9 cellular contexts compared by ENCODE assay signal in genomic region chr5:74382864-74383618, GRCh38.
DNase-seq lines count a peak whose midpoint lies in the region; ATAC-seq and TF ChIP-seq lines count a peak whose summit lies in the region.
"Had no signal": no experiment of that assay in that cellular context is flagged by ENCODE, and none has a peak within 500 bp of the region (broad histone marks: within the 10 kb centered on the region; RNA-seq: fewer than 3 reads in every experiment).

No MANE protein-coding gene starts in this region.

- WGBS in GM23248 (ENCODE audit: low coverage in 1 of 2, low lambda C conversion rate in 2 of 2, missing lambda C conversion rate in 2 of 2), 2 experiments: 7 to 10% methylated on average over 5 of the region's 5 CpGs
- WGBS in heart left ventricle, 4 donors: 26 to 40% (median 29%) methylated on average over 5 of the region's 5 CpGs
- WGBS in sigmoid colon, 2 donors: 70 to 75% methylated on average over 5 of the region's 5 CpGs

- H3K27me3 ChIP-seq in GM23248 (replicated peaks; ENCODE audit: insufficient read depth) (no peaks in the 10 kb centered on the region), adipocyte (replicated peaks; ENCODE audit: control insufficient read depth, insufficient read depth, low read length) (no peaks in the 10 kb centered on the region), heart left ventricle (no peaks in the 10 kb centered on the region), sigmoid colon (no peaks in the 10 kb centered on the region)

- H3K36me3 ChIP-seq in GM23248 (ENCODE audit: low read depth) (no peaks in the 10 kb centered on the region), adipocyte (ENCODE audit: control insufficient read depth, insufficient read depth, low read length, severe bottlenecking) (no peaks in the 10 kb centered on the region), heart left ventricle (no peaks in the 10 kb centered on the region), sigmoid colon (no peaks in the 10 kb centered on the region)

- H3K36me3 Mint-ChIP-seq in activated CD4-positive, alpha-beta T cell treated with anti-CD3 and anti-CD28 coated beads, Interleukin-2, amount 10 ng/mL, durations not matched to agents 7 days and 5 days (ENCODE audit: low read depth): no peaks in the 10 kb centered on the region
- H3K36me3 Mint-ChIP-seq in activated CD8-positive, alpha-beta T cell treated with anti-CD3 and anti-CD28 coated beads, Interleukin-2, amount 10 ng/mL, durations not matched to agents 7 days and 5 days (ENCODE audit: low read depth): no peaks in the 10 kb centered on the region
- H3K36me3 Mint-ChIP-seq: activated naive CD8-positive, alpha-beta T cell had no signal

- no peak for TF ChIP-seq POLR2A in heart left ventricle (IDR thresholded peaks at IDR 0.05)
- no peak for TF ChIP-seq POLR2A in sigmoid colon (IDR thresholded peaks at IDR 0.05)

- H3K27ac Mint-ChIP-seq in activated CD4-positive, alpha-beta T cell treated with anti-CD3 and anti-CD28 coated beads, Interleukin-2, amount 10 ng/mL, durations not matched to agents 7 days and 5 days: no peak overlapping the region
- no peak overlapping the region for H3K27ac Mint-ChIP-seq in activated CD8-positive, alpha-beta T cell treated with anti-CD3 and anti-CD28 coated beads, Interleukin-2, amount 10 ng/mL, durations not matched to agents 7 days and 5 days
- H3K27ac Mint-ChIP-seq: activated naive CD8-positive, alpha-beta T cell had no signal

- no peak overlapping the region for H2AFZ ChIP-seq in GM23248

- TF ChIP-seq CTCF in heart left ventricle (IDR thresholded peaks at IDR 0.05) (no peak), sigmoid colon (IDR thresholded peaks at IDR 0.05) (no peak)

- POLR2A ChIA-PET in activated CD4-positive, alpha-beta T cell treated with anti-CD3 and anti-CD28 coated beads, Interleukin-2, amount 10 ng/mL, durations not matched to agents 7 days and 5 days (lab: Charles Lee): no interaction called here
- POLR2A ChIA-PET in activated CD8-positive, alpha-beta T cell treated with anti-CD3 and anti-CD28 coated beads, Interleukin-2, amount 10 ng/mL, durations not matched to agents 7 days and 5 days (lab: Charles Lee): no interaction called here

- no peaks in the 10 kb centered on the region for H4K20me1 ChIP-seq in GM23248 (ENCODE audit: insufficient read depth)

- H3K27ac ChIP-seq in GM23248: peak overlapping the region; percentile 23
- H3K27ac ChIP-seq in heart left ventricle: peak overlapping the region; percentile 31 to 90 (median 70)
- H3K27ac ChIP-seq in sigmoid colon: peak overlapping the region in 3 of 4 donors; percentile 11 to 54 (median 31)

- H3K9ac ChIP-seq in GM23248 (no peak overlapping the region), adipocyte (ENCODE audit: low read length) (peak overlapping the region; percentile 15)

- H3K9me3 Mint-ChIP-seq in activated CD4-positive, alpha-beta T cell treated with anti-CD3 and anti-CD28 coated beads, Interleukin-2, amount 10 ng/mL, durations not matched to agents 7 days and 5 days: no peaks in the 10 kb centered on the region
- no peaks in the 10 kb centered on the region for H3K9me3 Mint-ChIP-seq in activated CD8-positive, alpha-beta T cell treated with anti-CD3 and anti-CD28 coated beads, Interleukin-2, amount 10 ng/mL, durations not matched to agents 7 days and 5 days (ENCODE audit: insufficient read depth)

- H3K27me3 Mint-ChIP-seq in activated CD4-positive, alpha-beta T cell treated with anti-CD3 and anti-CD28 coated beads, Interleukin-2, amount 10 ng/mL, durations not matched to agents 7 days and 5 days: peaks cover 13% of the 10 kb centered on the region
- H3K27me3 Mint-ChIP-seq in activated CD8-positive, alpha-beta T cell treated with anti-CD3 and anti-CD28 coated beads, Interleukin-2, amount 10 ng/mL, durations not matched to agents 7 days and 5 days (ENCODE audit: low read depth): peaks cover 5% of the 10 kb centered on the region

- no peak overlapping the region for H3K4me3 ChIP-seq in GM23248
- peak overlapping the region; percentile 11 for H3K4me3 ChIP-seq in adipocyte (ENCODE audit: low read length)
- H3K4me3 ChIP-seq in heart left ventricle: peak overlapping the region in 1 of 12 donors; percentile 8
- no peak overlapping the region for H3K4me3 ChIP-seq in sigmoid colon

- DNase-seq in GM23248 (peak; percentile 86), adipocyte (ENCODE audit: low read depth) (peak; percentile 78), heart left ventricle (peak in 4 of 5 donors; percentile 73 to 78 (median 76)), sigmoid colon (peak; percentile 78), midbrain (lab: John Stamatoyannopoulos, UW) (no peak)
- DNase-seq in activated CD4-positive, alpha-beta T cell treated with anti-CD3 and anti-CD28 coated beads, Interleukin-2, amount 10 ng/mL, durations not matched to agents 7 days and 5 days: no peak
- no peak for DNase-seq in activated CD8-positive, alpha-beta T cell treated with anti-CD3 and anti-CD28 coated beads, Interleukin-2, amount 10 ng/mL, durations not matched to agents 7 days and 5 days

- H3F3A ChIP-seq in GM23248 (ENCODE audit: insufficient read depth): peaks cover 32% of the 10 kb centered on the region

- H3K79me2 ChIP-seq in GM23248 (ENCODE audit: insufficient read depth): no peaks in the 10 kb centered on the region

- peak overlapping the region; percentile 44 for H3K4me2 ChIP-seq in GM23248 (ENCODE audit: unreplicated experiment)

- H3K9me2 ChIP-seq in GM23248 (ENCODE audit: insufficient read depth): no peaks in the 10 kb centered on the region

- intact Hi-C loops in heart left ventricle (cut with DNase I) (loop anchor here in 6 of 10 donors (5.0 to 10.0 kb wide), 5 partner anchors 122 to 478 kb away; partner anchors contain the start of gene ENC1 (in 3 of the 6)), sigmoid colon (cut with DNase I) (no loop called here)

- CTCF ChIA-PET in activated CD4-positive, alpha-beta T cell treated with anti-CD3 and anti-CD28 coated beads, Interleukin-2, amount 10 ng/mL, durations not matched to agents 7 days and 5 days (lab: Charles Lee): no interaction called here
- CTCF ChIA-PET in activated CD8-positive, alpha-beta T cell treated with anti-CD3 and anti-CD28 coated beads, Interleukin-2, amount 10 ng/mL, durations not matched to agents 7 days and 5 days (lab: Charles Lee): no interaction called here

- TF ChIP-seq EP300 in sigmoid colon (IDR thresholded peaks at IDR 0.05): no peak

- ATAC-seq in heart left ventricle: peak; percentile 72 to 93 (median 86)
- ATAC-seq in HG02763 (IDR thresholded peaks at IDR 0.05; ENCODE audit: unreplicated experiment): no peak
- ATAC-seq in activated CD8-positive, alpha-beta T cell treated with anti-CD3 and anti-CD28 coated beads, Interleukin-2, amount 10 ng/mL, durations not matched to agents 7 days and 5 days: no peak

- H3K4me1 Mint-ChIP-seq in activated CD4-positive, alpha-beta T cell treated with anti-CD3 and anti-CD28 coated beads, Interleukin-2, amount 10 ng/mL, durations not matched to agents 7 days and 5 days: no peaks in the 10 kb centered on the region
- no peaks in the 10 kb centered on the region for H3K4me1 Mint-ChIP-seq in activated CD8-positive, alpha-beta T cell treated with anti-CD3 and anti-CD28 coated beads, Interleukin-2, amount 10 ng/mL, durations not matched to agents 7 days and 5 days (ENCODE audit: low read depth)

- in situ Hi-C loops in GM23248 (cut with MboI): no loop called here

- H3K9me3 ChIP-seq in GM23248 (ENCODE audit: low read depth): no peaks in the 10 kb centered on the region
- no peaks in the 10 kb centered on the region for H3K9me3 ChIP-seq in adipocyte (ENCODE audit: control insufficient read depth, low read length)
- H3K9me3 ChIP-seq in heart left ventricle: no peaks in the 10 kb centered on the region
- H3K9me3 ChIP-seq in sigmoid colon: no peaks in the 10 kb centered on the region

- H3K4me1 ChIP-seq in GM23248 (ENCODE audit: insufficient read depth) (peaks cover 42% of the 10 kb centered on the region), adipocyte (ENCODE audit: control insufficient read depth, insufficient read depth, low read length) (peaks cover 30% of the 10 kb centered on the region), heart left ventricle (peaks cover 7 to 59% (median 33%) of the 10 kb centered on the region in 12 donors), sigmoid colon (peaks cover 0 to 17% (median 4%) of the 10 kb centered on the region in 4 donors)

- H3K4me3 Mint-ChIP-seq in activated CD4-positive, alpha-beta T cell treated with anti-CD3 and anti-CD28 coated beads, Interleukin-2, amount 10 ng/mL, durations not matched to agents 7 days and 5 days: no peak overlapping the region
- no peak overlapping the region for H3K4me3 Mint-ChIP-seq in activated CD8-positive, alpha-beta T cell treated with anti-CD3 and anti-CD28 coated beads, Interleukin-2, amount 10 ng/mL, durations not matched to agents 7 days and 5 days
- H3K4me3 Mint-ChIP-seq: activated naive CD8-positive, alpha-beta T cell had no signal

Comparison
In these comparisons a context has a peak if more than half of its experiments do, and no peak if none do; other contexts are left out.
1. DNase-seq: peak in GM23248 (single experiment), adipocyte (single experiment), heart left ventricle (4 of 5) and sigmoid colon (single experiment); none in midbrain (single experiment), activated CD4-positive, alpha-beta T cell treated with anti-CD3 and anti-CD28 coated beads, Interleukin-2, amount 10 ng/mL, durations not matched to agents 7 days and 5 days (single experiment) and activated CD8-positive, alpha-beta T cell treated with anti-CD3 and anti-CD28 coated beads, Interleukin-2, amount 10 ng/mL, durations not matched to agents 7 days and 5 days (single experiment).
2. ATAC-seq: peak in heart left ventricle (4 of 4); none in HG02763 (single experiment) and activated CD8-positive, alpha-beta T cell treated with anti-CD3 and anti-CD28 coated beads, Interleukin-2, amount 10 ng/mL, durations not matched to agents 7 days and 5 days (single experiment).
3. Peak in every context shown above with its lines, with median percentiles within 50 percentile points of each other: H3K27ac ChIP-seq.